ENCODE assay signal across 8 cellular contexts in the genomic region with DNA sequence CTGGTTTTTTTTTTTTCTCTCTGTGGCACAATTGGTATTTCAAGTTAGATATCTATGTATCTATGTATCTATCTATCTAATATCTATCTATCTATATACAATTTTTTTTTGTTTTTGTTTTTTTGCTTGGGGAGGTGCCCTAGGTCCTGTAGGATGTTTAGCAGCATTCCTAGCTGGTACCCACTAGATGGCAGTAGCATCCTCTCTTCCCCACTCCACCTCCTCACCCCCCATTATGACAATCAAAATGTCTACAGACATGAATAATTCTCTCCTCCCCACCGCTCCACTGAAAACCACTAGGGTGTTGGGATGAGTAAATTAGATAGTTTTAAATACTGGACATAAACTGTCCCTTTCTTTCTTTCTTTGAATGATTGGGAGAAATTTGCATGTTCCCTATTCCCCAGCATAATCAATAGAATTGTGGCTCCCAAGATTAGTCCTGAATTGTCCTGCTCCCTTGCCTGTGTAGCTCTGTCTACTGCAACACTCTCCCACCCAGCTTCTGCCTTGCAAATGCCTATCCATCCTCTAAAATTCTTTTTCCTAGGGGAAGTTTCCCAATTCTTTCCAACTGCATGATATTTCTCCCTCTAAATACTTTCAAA.
DNase-seq lines count a peak whose midpoint lies in the region; TF ChIP-seq lines count a peak whose summit lies in the region.

No MANE protein-coding gene starts in this region.

- peak; percentile 24 for DNase-seq in SIG-M5 treated with dmso at 0.1 percent for 504 hours (lab: John Stamatoyannopoulos, UW; ENCODE audit: unreplicated experiment)
- no peak for DNase-seq in SIG-M5 (lab: John Stamatoyannopoulos, UW)
- peak; percentile 16 for DNase-seq in HEK293T (ENCODE audit: extremely low spot score)
- peak; percentile 12 for DNase-seq in NCI-H2227 treated with DMSO at 0.1 percent for 48 hours (lab: John Stamatoyannopoulos, UW)
- peak; percentile 61 to 64 for DNase-seq in cardiac fibroblast (ENCODE audit: low read depth in 2 of 2)
- peak; percentile 12 for DNase-seq in neural crest cell (ENCODE audit: low read depth, low spot score)
- no peak for DNase-seq in mucosa of gallbladder (ENCODE audit: low spot score)
- no peak for DNase-seq in GF-D8 (lab: John Stamatoyannopoulos, UW)

- CTCF ChIA-PET in HEK293T (lab: Yijun Ruan, JAX), result interaction anchor here (1.2 kb wide), 1 partner anchor 894 kb away, joined by 3 read pairs; no protein-coding TSS in a partner anchor

- no peak overlapping the region for H3K4me3 Mint-ChIP-seq in neural crest cell

- no peak overlapping the region for H3K4me3 ChIP-seq in cardiac fibroblast (replicated peaks in 1 of 2; ENCODE audit: low read depth in 2 of 2, low read length in 2 of 2)

- H3K9me3 Mint-ChIP-seq in neural crest cell, result peaks cover 4% of the 10 kb centered on the region

- peaks cover 6% of the 10 kb centered on the region for H3K4me1 Mint-ChIP-seq in neural crest cell

- no peaks in the 10 kb centered on the region for H3K27me3 Mint-ChIP-seq in neural crest cell (ENCODE audit: low read depth)

- H3K36me3 Mint-ChIP-seq in neural crest cell (ENCODE audit: low read depth), result no peaks in the 10 kb centered on the region

- H3K27ac Mint-ChIP-seq in neural crest cell (ENCODE audit: unreplicated experiment), result no peak overlapping the region

- POLR2A ChIA-PET in HEK293T (lab: Yijun Ruan, JAX), result no interaction called here

- TF ChIP-seq CTCF in cardiac fibroblast (IDR thresholded peaks at IDR 0.05; ENCODE audit: low read depth, low read length), result peak; percentile 70
- peak; percentile 75 for TF ChIP-seq CTCF in neural crest cell (conservative IDR thresholded peaks at IDR 0.05)

TF ChIP-seq in HEK293T, 16 proteins besides CTCF, POLR2A, EP300 and RAD21:
- TF ChIP-seq, protein P1, sequence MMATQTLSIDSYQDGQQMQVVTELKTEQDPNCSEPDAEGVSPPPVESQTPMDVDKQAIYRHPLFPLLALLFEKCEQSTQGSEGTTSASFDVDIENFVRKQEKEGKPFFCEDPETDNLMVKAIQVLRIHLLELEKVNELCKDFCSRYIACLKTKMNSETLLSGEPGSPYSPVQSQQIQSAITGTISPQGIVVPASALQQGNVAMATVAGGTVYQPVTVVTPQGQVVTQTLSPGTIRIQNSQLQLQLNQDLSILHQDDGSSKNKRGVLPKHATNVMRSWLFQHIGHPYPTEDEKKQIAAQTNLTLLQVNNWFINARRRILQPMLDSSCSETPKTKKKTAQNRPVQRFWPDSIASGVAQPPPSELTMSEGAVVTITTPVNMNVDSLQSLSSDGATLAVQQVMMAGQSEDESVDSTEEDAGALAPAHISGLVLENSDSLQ (IDR thresholded peaks at IDR 0.05), result 0 out of 2 replicates have a peak, but pooled peaks have one; percentile 7
- TF ChIP-seq LEF1 (IDR thresholded peaks at IDR 0.05; ENCODE audit: borderline replicate concordance) (no peak), HDGF (IDR thresholded peaks at IDR 0.05; ENCODE audit: borderline replicate concordance) (no peak)

Comparison
In these comparisons a context has a peak if more than half of its experiments do, and no peak if none do; other contexts are left out.
1. DNase-seq: peak in SIG-M5 treated with dmso at 0.1 percent for 504 hours (single experiment), HEK293T (single experiment), NCI-H2227 treated with DMSO at 0.1 percent for 48 hours (single experiment), cardiac fibroblast (2 of 2) and neural crest cell (single experiment); none in SIG-M5 (single experiment), mucosa of gallbladder (single experiment) and GF-D8 (single experiment).